In genomic region chr10:43864622-43865021, GRCh38 we compare ENCODE assay signal across 2 cellular contexts.
TF ChIP-seq lines count a peak whose summit lies in the region.

No MANE protein-coding gene starts in this region.

TF ChIP-seq in SK-N-SH, 30 proteins besides CTCF, POLR2A, EP300 and RAD21 (continued from another document):
- no peak for TF ChIP-seq EZH2phosphoT487 (IDR thresholded peaks at IDR 0.05; ENCODE audit: borderline replicate concordance, low read depth)
- TF ChIP-seq FOXM1 (IDR thresholded peaks at IDR 0.05; ENCODE audit: low read depth), result no peak
- TF ChIP-seq GATA2 (CRISPR knock-in tag; IDR thresholded peaks at IDR 0.05), result no peak
- TF ChIP-seq MEF2A (IDR thresholded peaks at IDR 0.05; ENCODE audit: borderline replicate concordance, low read depth), result no peak
- no peak for TF ChIP-seq FOXJ3 (CRISPR knock-in tag; IDR thresholded peaks at IDR 0.05)
- TF ChIP-seq RCOR1 (IDR thresholded peaks at IDR 0.05; ENCODE audit: low read length), result no peak
- TF ChIP-seq RFX5 (IDR thresholded peaks at IDR 0.05; ENCODE audit: low read length), result no peak
- TF ChIP-seq CHD2 (IDR thresholded peaks at IDR 0.05; ENCODE audit: low read length, partially characterized antibody), result no peak
- TF ChIP-seq, protein P1, sequence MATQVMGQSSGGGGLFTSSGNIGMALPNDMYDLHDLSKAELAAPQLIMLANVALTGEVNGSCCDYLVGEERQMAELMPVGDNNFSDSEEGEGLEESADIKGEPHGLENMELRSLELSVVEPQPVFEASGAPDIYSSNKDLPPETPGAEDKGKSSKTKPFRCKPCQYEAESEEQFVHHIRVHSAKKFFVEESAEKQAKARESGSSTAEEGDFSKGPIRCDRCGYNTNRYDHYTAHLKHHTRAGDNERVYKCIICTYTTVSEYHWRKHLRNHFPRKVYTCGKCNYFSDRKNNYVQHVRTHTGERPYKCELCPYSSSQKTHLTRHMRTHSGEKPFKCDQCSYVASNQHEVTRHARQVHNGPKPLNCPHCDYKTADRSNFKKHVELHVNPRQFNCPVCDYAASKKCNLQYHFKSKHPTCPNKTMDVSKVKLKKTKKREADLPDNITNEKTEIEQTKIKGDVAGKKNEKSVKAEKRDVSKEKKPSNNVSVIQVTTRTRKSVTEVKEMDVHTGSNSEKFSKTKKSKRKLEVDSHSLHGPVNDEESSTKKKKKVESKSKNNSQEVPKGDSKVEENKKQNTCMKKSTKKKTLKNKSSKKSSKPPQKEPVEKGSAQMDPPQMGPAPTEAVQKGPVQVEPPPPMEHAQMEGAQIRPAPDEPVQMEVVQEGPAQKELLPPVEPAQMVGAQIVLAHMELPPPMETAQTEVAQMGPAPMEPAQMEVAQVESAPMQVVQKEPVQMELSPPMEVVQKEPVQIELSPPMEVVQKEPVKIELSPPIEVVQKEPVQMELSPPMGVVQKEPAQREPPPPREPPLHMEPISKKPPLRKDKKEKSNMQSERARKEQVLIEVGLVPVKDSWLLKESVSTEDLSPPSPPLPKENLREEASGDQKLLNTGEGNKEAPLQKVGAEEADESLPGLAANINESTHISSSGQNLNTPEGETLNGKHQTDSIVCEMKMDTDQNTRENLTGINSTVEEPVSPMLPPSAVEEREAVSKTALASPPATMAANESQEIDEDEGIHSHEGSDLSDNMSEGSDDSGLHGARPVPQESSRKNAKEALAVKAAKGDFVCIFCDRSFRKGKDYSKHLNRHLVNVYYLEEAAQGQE (IDR thresholded peaks at IDR 0.05; ENCODE audit: low read depth, low read length), result no peak
- TF ChIP-seq TCF12 (IDR thresholded peaks at IDR 0.05), result no peak
- no peak for TF ChIP-seq TEAD4 (IDR thresholded peaks at IDR 0.05; ENCODE audit: borderline replicate concordance, insufficient read depth)
- no peak for TF ChIP-seq GABPA (IDR thresholded peaks at IDR 0.05; ENCODE audit: low read depth)
- no peak for TF ChIP-seq JUND (IDR thresholded peaks at IDR 0.05)
- no peak for TF ChIP-seq POLR2AphosphoS5 (IDR thresholded peaks at IDR 0.05; ENCODE audit: low read depth, low read length)
- no peak for TF ChIP-seq PBX3 (IDR thresholded peaks at IDR 0.05)
- TF ChIP-seq SMC3 (IDR thresholded peaks at IDR 0.05; ENCODE audit: low read depth, low read length), result no peak
- no peak for TF ChIP-seq IRF3 (IDR thresholded peaks at IDR 0.05; ENCODE audit: low read depth, low read length)
- TF ChIP-seq MXI1 (IDR thresholded peaks at IDR 0.05; ENCODE audit: low read depth, low read length), result no peak
TF ChIP-seq in SK-N-SH: peak in this region for 0.

TF ChIP-seq in SK-N-SH treated with all-trans-retinoic acid at 6 μM for 48 hours, 23 proteins besides CTCF, POLR2A, EP300 and RAD21 (continued from another document):
- TF ChIP-seq, protein P2, sequence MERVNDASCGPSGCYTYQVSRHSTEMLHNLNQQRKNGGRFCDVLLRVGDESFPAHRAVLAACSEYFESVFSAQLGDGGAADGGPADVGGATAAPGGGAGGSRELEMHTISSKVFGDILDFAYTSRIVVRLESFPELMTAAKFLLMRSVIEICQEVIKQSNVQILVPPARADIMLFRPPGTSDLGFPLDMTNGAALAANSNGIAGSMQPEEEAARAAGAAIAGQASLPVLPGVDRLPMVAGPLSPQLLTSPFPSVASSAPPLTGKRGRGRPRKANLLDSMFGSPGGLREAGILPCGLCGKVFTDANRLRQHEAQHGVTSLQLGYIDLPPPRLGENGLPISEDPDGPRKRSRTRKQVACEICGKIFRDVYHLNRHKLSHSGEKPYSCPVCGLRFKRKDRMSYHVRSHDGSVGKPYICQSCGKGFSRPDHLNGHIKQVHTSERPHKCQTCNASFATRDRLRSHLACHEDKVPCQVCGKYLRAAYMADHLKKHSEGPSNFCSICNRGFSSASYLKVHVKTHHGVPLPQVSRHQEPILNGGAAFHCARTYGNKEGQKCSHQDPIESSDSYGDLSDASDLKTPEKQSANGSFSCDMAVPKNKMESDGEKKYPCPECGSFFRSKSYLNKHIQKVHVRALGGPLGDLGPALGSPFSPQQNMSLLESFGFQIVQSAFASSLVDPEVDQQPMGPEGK (CRISPR knock-in tag; IDR thresholded peaks at IDR 0.05; ENCODE audit: borderline replicate concordance), result no peak
- TF ChIP-seq, protein P3, sequence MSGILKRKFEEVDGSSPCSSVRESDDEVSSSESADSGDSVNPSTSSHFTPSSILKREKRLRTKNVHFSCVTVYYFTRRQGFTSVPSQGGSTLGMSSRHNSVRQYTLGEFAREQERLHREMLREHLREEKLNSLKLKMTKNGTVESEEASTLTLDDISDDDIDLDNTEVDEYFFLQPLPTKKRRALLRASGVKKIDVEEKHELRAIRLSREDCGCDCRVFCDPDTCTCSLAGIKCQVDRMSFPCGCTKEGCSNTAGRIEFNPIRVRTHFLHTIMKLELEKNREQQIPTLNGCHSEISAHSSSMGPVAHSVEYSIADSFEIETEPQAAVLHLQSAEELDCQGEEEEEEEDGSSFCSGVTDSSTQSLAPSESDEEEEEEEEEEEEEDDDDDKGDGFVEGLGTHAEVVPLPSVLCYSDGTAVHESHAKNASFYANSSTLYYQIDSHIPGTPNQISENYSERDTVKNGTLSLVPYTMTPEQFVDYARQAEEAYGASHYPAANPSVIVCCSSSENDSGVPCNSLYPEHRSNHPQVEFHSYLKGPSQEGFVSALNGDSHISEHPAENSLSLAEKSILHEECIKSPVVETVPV (CRISPR knock-in tag; IDR thresholded peaks at IDR 0.05), result no peak
- no peak for TF ChIP-seq CSDC2 (CRISPR knock-in tag; IDR thresholded peaks at IDR 0.05)
- TF ChIP-seq GLIS3 (CRISPR knock-in tag; IDR thresholded peaks at IDR 0.05), result no peak
- no peak for TF ChIP-seq ESRRG (CRISPR knock-in tag; IDR thresholded peaks at IDR 0.05)
- TF ChIP-seq, protein P4, sequence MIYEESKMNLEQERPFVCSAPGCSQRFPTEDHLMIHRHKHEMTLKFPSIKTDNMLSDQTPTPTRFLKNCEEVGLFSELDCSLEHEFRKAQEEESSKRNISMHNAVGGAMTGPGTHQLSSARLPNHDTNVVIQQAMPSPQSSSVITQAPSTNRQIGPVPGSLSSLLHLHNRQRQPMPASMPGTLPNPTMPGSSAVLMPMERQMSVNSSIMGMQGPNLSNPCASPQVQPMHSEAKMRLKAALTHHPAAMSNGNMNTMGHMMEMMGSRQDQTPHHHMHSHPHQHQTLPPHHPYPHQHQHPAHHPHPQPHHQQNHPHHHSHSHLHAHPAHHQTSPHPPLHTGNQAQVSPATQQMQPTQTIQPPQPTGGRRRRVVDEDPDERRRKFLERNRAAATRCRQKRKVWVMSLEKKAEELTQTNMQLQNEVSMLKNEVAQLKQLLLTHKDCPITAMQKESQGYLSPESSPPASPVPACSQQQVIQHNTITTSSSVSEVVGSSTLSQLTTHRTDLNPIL (CRISPR knock-in tag; IDR thresholded peaks at IDR 0.05; ENCODE audit: low read depth), result no peak
- TF ChIP-seq ZFP3 (CRISPR knock-in tag; IDR thresholded peaks at IDR 0.05), result no peak
- TF ChIP-seq ARNTL (CRISPR knock-in tag; IDR thresholded peaks at IDR 0.05; ENCODE audit: borderline replicate concordance, low read depth), result no peak
